Comparison of ENCODE assay signal across 1 cellular context in genomic region chr20:32675223-32675975, GRCh38.
TF ChIP-seq lines count a peak whose summit lies in the region.

No MANE protein-coding gene starts in this region.

TF ChIP-seq in SK-N-SH, 30 proteins besides CTCF, POLR2A, EP300 and RAD21 (continued from another document):
- TF ChIP-seq REST (IDR thresholded peaks at IDR 0.05; ENCODE audit: low read depth, low read length) (no peak), USF1 (IDR thresholded peaks at IDR 0.05; ENCODE audit: borderline replicate concordance, low read depth) (no peak), MEF2A (IDR thresholded peaks at IDR 0.05; ENCODE audit: borderline replicate concordance, low read depth) (no peak), JUND (IDR thresholded peaks at IDR 0.05) (no peak), TAF1 (IDR thresholded peaks at IDR 0.05; ENCODE audit: borderline replicate concordance, low read depth, low read length) (no peak), ELF1 (IDR thresholded peaks at IDR 0.05) (no peak), GABPA (IDR thresholded peaks at IDR 0.05; ENCODE audit: low read depth) (no peak), RFX5 (IDR thresholded peaks at IDR 0.05; ENCODE audit: low read length) (no peak), FOSL2 (IDR thresholded peaks at IDR 0.05; ENCODE audit: borderline replicate concordance, low read depth) (no peak), TCF12 (IDR thresholded peaks at IDR 0.05) (no peak), CHD2 (IDR thresholded peaks at IDR 0.05; ENCODE audit: low read length, partially characterized antibody) (no peak), NFIC (IDR thresholded peaks at IDR 0.05; ENCODE audit: borderline replicate concordance) (no peak), IRF3 (IDR thresholded peaks at IDR 0.05; ENCODE audit: low read depth, low read length) (no peak), PBX3 (IDR thresholded peaks at IDR 0.05) (no peak), FOXJ3 (CRISPR knock-in tag; IDR thresholded peaks at IDR 0.05) (no peak), SMC3 (IDR thresholded peaks at IDR 0.05; ENCODE audit: low read depth, low read length) (no peak)
